In genomic region chr9:38650564-38650963, GRCh38 we compare ENCODE assay signal across 24 cellular contexts. TPM values are rescaled to one million over a fixed set of nuclear protein-coding genes. Genes with fewer than 3 reads are reported as not detected.
DNase-seq lines count a peak whose midpoint lies in the region; ATAC-seq and TF ChIP-seq lines count a peak whose summit lies in the region.
"Had no signal": no experiment of that assay in that cellular context is flagged by ENCODE, and none has a peak within 500 bp of the region (broad histone marks: within the 10 kb centered on the region; RNA-seq: fewer than 3 reads in every experiment).

No MANE protein-coding gene starts in this region.

- H3K4me1 Mint-ChIP-seq in osteocyte (ENCODE audit: unreplicated experiment): peaks cover 5% of the 10 kb centered on the region
- H3K4me1 Mint-ChIP-seq: CD14-positive monocyte; CD8-positive, alpha-beta memory T cell had no signal

- H3K27me3 Mint-ChIP-seq in osteocyte (ENCODE audit: unreplicated experiment): peaks cover 24% of the 10 kb centered on the region

- H3K27ac ChIP-seq in heart right ventricle (peak overlapping the region; percentile 31 to 79 (median 76)), right cardiac atrium (ENCODE audit: low read length) (peak overlapping the region; percentile 92)
- H3K27ac ChIP-seq: A549; BLaER1 treated with 17β-estradiol and CSF1 and Interleukin-3, amounts not matched to agents 10 nM and 100 nM had no signal

- H3K4me3 ChIP-seq in heart right ventricle: peak overlapping the region in 9 of 10 donors; percentile 12 to 43 (median 23)
- H3K4me3 ChIP-seq in right cardiac atrium (ENCODE audit: low read length): peak overlapping the region; percentile 35
- H3K4me3 ChIP-seq: A549; BLaER1 treated with 17β-estradiol and CSF1 and Interleukin-3, amounts not matched to agents 10 nM and 100 nM; GM12878; HAP-1 had no signal

- H3K4me1 ChIP-seq in heart right ventricle (peaks cover 0 to 22% (median 0%) of the 10 kb centered on the region in 9 donors), right cardiac atrium (ENCODE audit: control insufficient read depth, insufficient read depth, low read length) (peaks cover 2% of the 10 kb centered on the region)
- H3K4me1 ChIP-seq: A549, BE2C, HAP-1 had no signal

- no peaks in the 10 kb centered on the region for H3K36me3 ChIP-seq in heart right ventricle
- H3K36me3 ChIP-seq: BE2C; BLaER1 treated with 17β-estradiol and CSF1 and Interleukin-3, amounts not matched to agents 10 nM and 100 nM; HAP-1 had no signal

- no peak overlapping the region for H3K27ac Mint-ChIP-seq in osteocyte (ENCODE audit: unreplicated experiment)
- H3K27ac Mint-ChIP-seq: CD14-positive monocyte; CD4-positive, alpha-beta T cell; CD8-positive, alpha-beta memory T cell; HFFc6 had no signal

- intact Hi-C loops in heart right ventricle (cut with DNase I) (loop anchor here in 1 of 10 donors (10.0 kb wide), 1 partner anchor 54 kb away; no protein-coding TSS in a partner anchor), left cardiac atrium (cut with DNase I) (no loop called here), right cardiac atrium (cut with DNase I) (no loop called here), left ventricle myocardium superior (cut with micrococcal nuclease) (loop anchor here (10.0 kb wide), 1 partner anchor 54 kb away; no protein-coding TSS in a partner anchor)

- DNase-seq in heart right ventricle (no peak), left cardiac atrium (no peak), right cardiac atrium (no peak), left ventricle myocardium superior (no peak), osteocyte (ENCODE audit: extremely low spot score, unreplicated experiment) (peak; percentile 53), SW 1271 (lab: John Stamatoyannopoulos, UW) (no peak)
- DNase-seq: 8988T; ACHN; AML-193; BE2C; CD4-positive, alpha-beta T cell; CD8-positive, alpha-beta memory T cell; DMS 273 treated with DMSO at 0.1 percent for 48 hours; DMS79; EL; GDM1; GOT3; HFFc6 had no signal

- WGBS in heart right ventricle, 2 donors: 61 to 77% methylated on average over 8 of the region's 8 CpGs
- 74% methylated on average over 8 of the region's 8 CpGs for WGBS in right cardiac atrium

- H3K4me3 Mint-ChIP-seq in osteocyte (ENCODE audit: unreplicated experiment): no peak overlapping the region
- H3K4me3 Mint-ChIP-seq: CD14-positive monocyte; CD4-positive, alpha-beta T cell; CD8-positive, alpha-beta memory T cell; HFFc6 had no signal

- peak in 1 of 8 donors; percentile 22 for ATAC-seq in heart right ventricle
- no peak for ATAC-seq in left cardiac atrium
- no peak for ATAC-seq in right cardiac atrium
- ATAC-seq in left ventricle myocardium superior: no peak
- ATAC-seq in GM19397 (IDR thresholded peaks at IDR 0.05; ENCODE audit: unreplicated experiment): no peak
- ATAC-seq: A549 had no signal

- no peaks in the 10 kb centered on the region for H3K36me3 Mint-ChIP-seq in osteocyte (ENCODE audit: unreplicated experiment)
- H3K36me3 Mint-ChIP-seq: CD14-positive monocyte; CD8-positive, alpha-beta memory T cell had no signal

- no peaks in the 10 kb centered on the region for H3K9me3 ChIP-seq in heart right ventricle
- H3K9me3 ChIP-seq in right cardiac atrium (ENCODE audit: control insufficient read depth, low read length): no peaks in the 10 kb centered on the region
- H3K9me3 ChIP-seq: BE2C, HAP-1 had no signal

- H3K27me3 ChIP-seq in heart right ventricle (no peaks in the 10 kb centered on the region), right cardiac atrium (ENCODE audit: control insufficient read depth, insufficient read depth) (no peaks in the 10 kb centered on the region)
- H3K27me3 ChIP-seq: BE2C; BLaER1 treated with 17β-estradiol and CSF1 and Interleukin-3, amounts not matched to agents 10 nM and 100 nM had no signal

- no peaks in the 10 kb centered on the region for H3K9me3 Mint-ChIP-seq in osteocyte (ENCODE audit: unreplicated experiment)
- H3K9me3 Mint-ChIP-seq: CD4-positive, alpha-beta T cell; CD8-positive, alpha-beta memory T cell; HFFc6 had no signal

- no peak for TF ChIP-seq CTCF in heart right ventricle (IDR thresholded peaks at IDR 0.05)
- no peak for TF ChIP-seq CTCF in osteocyte (IDR thresholded peaks at IDR 0.05)

RNA-seq across cellular contexts. Expression of gene ANKRD18A, which starts 30.2 kb away (rescaled TPM):
- total RNA-seq in heart right ventricle: 1 to 10 TPM in 8 of 10 donors, under 1 TPM in 2; 0.22 to 5.5 (median 3.1) TPM
- 1 to 10 TPM in 1 of 2 donors, under 1 TPM in 1; 0.75 to 1.9 TPM for polyA plus RNA-seq in heart right ventricle
- total RNA-seq in left cardiac atrium: 1 to 10 TPM; 5.0 to 5.1 TPM
- total RNA-seq in right cardiac atrium: 10 to 100 TPM in 1 of 4 donors, 1 to 10 TPM in 3; 2.1 to 12.3 (median 7.2) TPM
- polyA plus RNA-seq in right cardiac atrium: 3.1 TPM
- total RNA-seq in left ventricle myocardium superior: 1.4 TPM
- 14.2 and 14.6 TPM in 2 replicates for total RNA-seq in osteocyte
- total RNA-seq: GM12878 had no signal
